ENCODE assay signal across 1 cellular context in the genomic region with DNA sequence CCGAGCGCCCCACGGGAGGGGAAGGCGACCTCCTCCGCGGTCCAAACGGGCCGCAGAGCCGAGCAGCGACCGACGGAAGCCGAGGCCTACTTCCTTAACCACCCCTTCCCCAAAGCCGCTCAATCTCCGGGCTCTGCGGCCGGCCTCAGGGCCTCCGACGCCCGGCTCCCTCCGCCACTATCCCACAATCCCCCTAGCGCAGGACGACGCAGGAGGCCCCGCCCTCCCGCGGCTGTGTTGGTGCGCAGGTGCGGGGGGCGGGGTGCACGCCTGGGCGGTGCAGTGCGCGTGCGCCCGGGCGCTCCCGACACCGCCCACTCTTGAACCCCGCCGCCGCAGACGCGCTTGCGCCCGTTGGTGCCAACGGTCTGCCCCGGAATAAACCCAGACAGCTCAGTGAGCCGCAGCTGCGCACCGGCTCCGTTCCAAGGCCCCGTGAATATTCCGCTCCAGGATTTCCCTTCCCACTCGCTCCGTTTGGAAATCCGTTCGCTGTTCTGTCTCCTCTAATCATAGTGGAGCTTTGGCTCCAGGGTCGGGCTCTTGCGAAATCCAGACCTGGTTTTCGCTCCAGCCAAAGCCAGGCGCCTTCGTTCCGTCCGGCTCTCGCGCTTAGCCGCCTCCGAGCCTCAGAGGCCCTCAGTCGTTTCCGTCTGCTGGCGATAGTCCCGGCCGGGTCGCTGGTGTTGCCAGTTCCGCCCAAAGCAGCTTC.
TF ChIP-seq lines count a peak whose summit lies in the region.

A gene with protein sequence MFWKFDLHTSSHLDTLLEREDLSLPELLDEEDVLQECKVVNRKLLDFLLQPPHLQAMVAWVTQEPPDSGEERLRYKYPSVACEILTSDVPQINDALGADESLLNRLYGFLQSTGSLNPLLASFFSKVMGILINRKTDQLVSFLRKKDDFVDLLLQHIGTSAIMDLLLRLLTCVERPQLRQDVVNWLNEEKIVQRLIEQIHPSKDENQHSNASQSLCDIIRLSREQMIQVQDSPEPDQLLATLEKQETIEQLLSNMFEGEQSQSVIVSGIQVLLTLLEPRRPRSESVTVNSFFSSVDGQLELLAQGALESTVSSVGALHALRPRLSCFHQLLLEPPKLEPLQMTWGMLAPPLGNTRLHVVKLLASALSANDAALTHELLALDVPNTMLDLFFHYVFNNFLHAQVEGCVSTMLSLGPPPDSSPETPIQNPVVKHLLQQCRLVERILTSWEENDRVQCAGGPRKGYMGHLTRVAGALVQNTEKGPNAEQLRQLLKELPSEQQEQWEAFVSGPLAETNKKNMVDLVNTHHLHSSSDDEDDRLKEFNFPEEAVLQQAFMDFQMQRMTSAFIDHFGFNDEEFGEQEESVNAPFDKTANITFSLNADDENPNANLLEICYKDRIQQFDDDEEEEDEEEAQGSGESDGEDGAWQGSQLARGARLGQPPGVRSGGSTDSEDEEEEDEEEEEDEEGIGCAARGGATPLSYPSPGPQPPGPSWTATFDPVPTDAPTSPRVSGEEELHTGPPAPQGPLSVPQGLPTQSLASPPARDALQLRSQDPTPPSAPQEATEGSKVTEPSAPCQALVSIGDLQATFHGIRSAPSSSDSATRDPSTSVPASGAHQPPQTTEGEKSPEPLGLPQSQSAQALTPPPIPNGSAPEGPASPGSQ (minus strand): TSS at position 190 of the 712 bp plus-strand sequence. CDS start 11,914 bp downstream, outside the sequence.

TF ChIP-seq in HCT116, 20 proteins besides CTCF, POLR2A, EP300 and RAD21 (continued from another document):
- TF ChIP-seq TCF7L2 (IDR thresholded peaks at IDR 0.05; ENCODE audit: borderline replicate concordance, extremely low read depth, insufficient read depth, insufficient read length): peak; percentile 72
- no peak for TF ChIP-seq ZNF274 (IDR thresholded peaks at IDR 0.05; ENCODE audit: low read depth, low read length)
- TF ChIP-seq, protein P1, sequence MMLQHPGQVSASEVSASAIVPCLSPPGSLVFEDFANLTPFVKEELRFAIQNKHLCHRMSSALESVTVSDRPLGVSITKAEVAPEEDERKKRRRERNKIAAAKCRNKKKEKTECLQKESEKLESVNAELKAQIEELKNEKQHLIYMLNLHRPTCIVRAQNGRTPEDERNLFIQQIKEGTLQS (IDR thresholded peaks at IDR 0.05): no peak; the same call in 1 of the 2 replicates
- TF ChIP-seq YY1 (IDR thresholded peaks at IDR 0.05; ENCODE audit: extremely low read depth, insufficient replicate concordance, low read depth, low read length): peak; percentile 75
- TF ChIP-seq, protein P2, sequence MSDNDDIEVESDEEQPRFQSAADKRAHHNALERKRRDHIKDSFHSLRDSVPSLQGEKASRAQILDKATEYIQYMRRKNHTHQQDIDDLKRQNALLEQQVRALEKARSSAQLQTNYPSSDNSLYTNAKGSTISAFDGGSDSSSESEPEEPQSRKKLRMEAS (IDR thresholded peaks at IDR 0.05): peak; percentile 88
- peak; percentile 89; the same call in 1 of the 2 replicates for TF ChIP-seq ZFX (IDR thresholded peaks at IDR 0.05)
- peak; percentile 80; the same call in 1 of the 2 replicates for TF ChIP-seq CEBPB (IDR thresholded peaks at IDR 0.05; ENCODE audit: low read depth)
- TF ChIP-seq EZH2 (IDR thresholded peaks at IDR 0.05): no peak
- TF ChIP-seq SRF (IDR thresholded peaks at IDR 0.05; ENCODE audit: low read depth): peak; percentile 64; the same call in 1 of the 2 replicates
- peak; percentile 49; the same call in 1 of the 2 replicates for TF ChIP-seq FOSL1 (IDR thresholded peaks at IDR 0.05; ENCODE audit: low read depth)
- TF ChIP-seq EGR1 (IDR thresholded peaks at IDR 0.05; ENCODE audit: low read depth): peak; percentile 86
- TF ChIP-seq, protein P3, sequence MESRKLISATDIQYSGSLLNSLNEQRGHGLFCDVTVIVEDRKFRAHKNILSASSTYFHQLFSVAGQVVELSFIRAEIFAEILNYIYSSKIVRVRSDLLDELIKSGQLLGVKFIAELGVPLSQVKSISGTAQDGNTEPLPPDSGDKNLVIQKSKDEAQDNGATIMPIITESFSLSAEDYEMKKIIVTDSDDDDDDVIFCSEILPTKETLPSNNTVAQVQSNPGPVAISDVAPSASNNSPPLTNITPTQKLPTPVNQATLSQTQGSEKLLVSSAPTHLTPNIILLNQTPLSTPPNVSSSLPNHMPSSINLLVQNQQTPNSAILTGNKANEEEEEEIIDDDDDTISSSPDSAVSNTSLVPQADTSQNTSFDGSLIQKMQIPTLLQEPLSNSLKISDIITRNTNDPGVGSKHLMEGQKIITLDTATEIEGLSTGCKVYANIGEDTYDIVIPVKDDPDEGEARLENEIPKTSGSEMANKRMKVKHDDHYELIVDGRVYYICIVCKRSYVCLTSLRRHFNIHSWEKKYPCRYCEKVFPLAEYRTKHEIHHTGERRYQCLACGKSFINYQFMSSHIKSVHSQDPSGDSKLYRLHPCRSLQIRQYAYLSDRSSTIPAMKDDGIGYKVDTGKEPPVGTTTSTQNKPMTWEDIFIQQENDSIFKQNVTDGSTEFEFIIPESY (IDR thresholded peaks at IDR 0.05; ENCODE audit: extremely low read depth, insufficient replicate concordance, low read length): peak; percentile 78
- TF ChIP-seq JUND (IDR thresholded peaks at IDR 0.05): peak; percentile 98
- no peak; the same call in 1 of the 2 replicates for TF ChIP-seq ELF1 (IDR thresholded peaks at IDR 0.05; ENCODE audit: borderline replicate concordance, low read depth)
- TF ChIP-seq SP1 (IDR thresholded peaks at IDR 0.05; ENCODE audit: low read depth): peak; percentile 100
- TF ChIP-seq POLR2AphosphoS5 (IDR thresholded peaks at IDR 0.05; ENCODE audit: low read depth, low read length): peak; percentile 94
- TF ChIP-seq SIN3A (IDR thresholded peaks at IDR 0.05; ENCODE audit: low read depth): peak; percentile 98
TF ChIP-seq in HCT116: peak in this region for 14.
